Comparison of ENCODE assay signal across 8 cellular contexts in genomic region chr4:24770111-24770584, GRCh38. TPM values are rescaled to one million over a fixed set of nuclear protein-coding genes. Genes with fewer than 3 reads are reported as not detected.
DNase-seq lines count a peak whose midpoint lies in the region; ATAC-seq and TF ChIP-seq lines count a peak whose summit lies in the region.

No MANE protein-coding gene starts in this region.

- H3K9me3 Mint-ChIP-seq in Calu3 (ENCODE audit: low read depth, unreplicated experiment) (no peaks in the 10 kb centered on the region), CD14-positive monocyte (peaks cover 0 to 6% (median 0%) of the 10 kb centered on the region in 7 donors)
- peaks cover 15% of the 10 kb centered on the region for H3K9me3 Mint-ChIP-seq in stimulated activated naive CD8-positive, alpha-beta T cell treated with anti-CD3 and anti-CD28 coated beads, Interleukin-15, Interleukin-2, amounts not matched to agents 100 ng/mL and 50 ng/mL, for 24 hours
- H3K9me3 Mint-ChIP-seq in activated T-helper 2 cell treated with anti-CD3 and anti-CD28 coated beads, Interferon-gamma antibody, Interleukin-2, Interleukin-4, amounts not matched to agents 10 μg/mL and 5 μg/mL and 100 μg/mL, durations not matched to agents 14 hours and 24 hours and 36 hours: no peaks in the 10 kb centered on the region

- H3K36me3 Mint-ChIP-seq in Calu3 (ENCODE audit: insufficient read depth, unreplicated experiment) (peaks cover 5% of the 10 kb centered on the region), CD14-positive monocyte (no peaks in the 10 kb centered on the region)
- no peaks in the 10 kb centered on the region for H3K36me3 Mint-ChIP-seq in stimulated activated naive CD8-positive, alpha-beta T cell treated with anti-CD3 and anti-CD28 coated beads, Interleukin-15, Interleukin-2, amounts not matched to agents 100 ng/mL and 50 ng/mL, for 24 hours (ENCODE audit: low read depth)
- no peaks in the 10 kb centered on the region for H3K36me3 Mint-ChIP-seq in activated T-helper 2 cell treated with anti-CD3 and anti-CD28 coated beads, Interferon-gamma antibody, Interleukin-2, Interleukin-4, amounts not matched to agents 10 μg/mL and 5 μg/mL and 100 μg/mL, durations not matched to agents 14 hours and 24 hours and 36 hours (ENCODE audit: low read depth)

- H3K27ac Mint-ChIP-seq in Calu3 (ENCODE audit: unreplicated experiment) (peak overlapping the region; percentile 88), CD14-positive monocyte (no peak overlapping the region)
- peak overlapping the region; percentile 55 for H3K27ac Mint-ChIP-seq in stimulated activated naive CD8-positive, alpha-beta T cell treated with anti-CD3 and anti-CD28 coated beads, Interleukin-15, Interleukin-2, amounts not matched to agents 100 ng/mL and 50 ng/mL, for 24 hours
- H3K27ac Mint-ChIP-seq in activated T-helper 2 cell treated with anti-CD3 and anti-CD28 coated beads, Interferon-gamma antibody, Interleukin-2, Interleukin-4, amounts not matched to agents 10 μg/mL and 5 μg/mL and 100 μg/mL, durations not matched to agents 14 hours and 24 hours and 36 hours: no peak overlapping the region

- CTCF ChIA-PET in Calu3 (lab: Charles Lee): interaction anchor here (0.8 to 1.3 kb wide), 3 partner anchors 15 to 23 kb away, joined by 3 read pairs; no protein-coding TSS in a partner anchor

- in situ Hi-C loops in astrocyte of the cerebellum (cut with HindIII; ENCODE audit: low sequenced_read_pairs): loop anchor here (5.0 kb wide), 1 partner anchor 72 kb away; no protein-coding TSS in a partner anchor

- TF ChIP-seq CTCF in Calu3 (IDR thresholded peaks at IDR 0.05; ENCODE audit: unreplicated experiment) (no peak), astrocyte of the cerebellum (IDR thresholded peaks at IDR 0.05; ENCODE audit: low read depth, low read length, missing control alignments) (no peak), CD14-positive monocyte (IDR thresholded peaks at IDR 0.05) (no peak)

- H3K4me3 ChIP-seq in astrocyte of the cerebellum (ENCODE audit: low read depth, low read length): no peak overlapping the region

- DNase-seq in Calu3: peak; percentile 53
- peak; percentile 86 for DNase-seq in astrocyte of the cerebellum (ENCODE audit: low read depth)
- DNase-seq in CD14-positive monocyte (ENCODE audit: low spot score): no peak
- no peak for DNase-seq in activated T-helper 2 cell treated with anti-CD3 and anti-CD28 coated beads, Interferon-gamma antibody, Interleukin-2, Interleukin-4, amounts not matched to agents 10 μg/mL and 5 μg/mL and 100 μg/mL, durations not matched to agents 14 hours and 24 hours and 36 hours (ENCODE audit: low spot score)
- no peak for DNase-seq in AML-193 (lab: John Stamatoyannopoulos, UW)

- H3K4me3 Mint-ChIP-seq in Calu3 (ENCODE audit: low read depth, unreplicated experiment): no peak overlapping the region
- H3K4me3 Mint-ChIP-seq in stimulated activated naive CD8-positive, alpha-beta T cell treated with anti-CD3 and anti-CD28 coated beads, Interleukin-15, Interleukin-2, amounts not matched to agents 100 ng/mL and 50 ng/mL, for 24 hours: no peak overlapping the region
- H3K4me3 Mint-ChIP-seq in CD14-positive monocyte: no peak overlapping the region
- no peak overlapping the region for H3K4me3 Mint-ChIP-seq in activated T-helper 2 cell treated with anti-CD3 and anti-CD28 coated beads, Interferon-gamma antibody, Interleukin-2, Interleukin-4, amounts not matched to agents 10 μg/mL and 5 μg/mL and 100 μg/mL, durations not matched to agents 14 hours and 24 hours and 36 hours (ENCODE audit: low read depth)

- ATAC-seq in GM19468 (IDR thresholded peaks at IDR 0.05; ENCODE audit: extremely low read depth, unreplicated experiment) (peak; percentile 63), HG03442 (IDR thresholded peaks at IDR 0.05; ENCODE audit: unreplicated experiment) (peak; percentile 70)

- intact Hi-C loops in Calu3 (cut with micrococcal nuclease; ENCODE audit: unreplicated experiment): no loop called here
- intact Hi-C loops in CD14-positive monocyte (cut with micrococcal nuclease): no loop called here
- intact Hi-C loops in activated T-helper 2 cell treated with anti-CD3 and anti-CD28 coated beads, Interferon-gamma antibody, Interleukin-2, Interleukin-4, amounts not matched to agents 10 μg/mL and 5 μg/mL and 100 μg/mL, durations not matched to agents 14 hours and 24 hours and 36 hours (cut with micrococcal nuclease): no loop called here

- H3K27me3 Mint-ChIP-seq in Calu3 (ENCODE audit: unreplicated experiment) (no peaks in the 10 kb centered on the region), CD14-positive monocyte (ENCODE audit: low read depth in 3 of 3) (peaks cover 2 to 3% (median 2%) of the 10 kb centered on the region in 3 donors)
- no peaks in the 10 kb centered on the region for H3K27me3 Mint-ChIP-seq in stimulated activated naive CD8-positive, alpha-beta T cell treated with anti-CD3 and anti-CD28 coated beads, Interleukin-15, Interleukin-2, amounts not matched to agents 100 ng/mL and 50 ng/mL, for 24 hours
- H3K27me3 Mint-ChIP-seq in activated T-helper 2 cell treated with anti-CD3 and anti-CD28 coated beads, Interferon-gamma antibody, Interleukin-2, Interleukin-4, amounts not matched to agents 10 μg/mL and 5 μg/mL and 100 μg/mL, durations not matched to agents 14 hours and 24 hours and 36 hours (ENCODE audit: low read depth): no peaks in the 10 kb centered on the region

- BruUV-seq in Calu3 (replicated peaks; lab: Mats Ljungman, UMichigan): no TSS peak

- H3K4me1 Mint-ChIP-seq in Calu3 (ENCODE audit: low read depth, unreplicated experiment): peaks cover 25% of the 10 kb centered on the region
- peaks cover 3% of the 10 kb centered on the region for H3K4me1 Mint-ChIP-seq in stimulated activated naive CD8-positive, alpha-beta T cell treated with anti-CD3 and anti-CD28 coated beads, Interleukin-15, Interleukin-2, amounts not matched to agents 100 ng/mL and 50 ng/mL, for 24 hours (ENCODE audit: low read depth)
- H3K4me1 Mint-ChIP-seq in CD14-positive monocyte: peaks cover 9% of the 10 kb centered on the region
- peaks cover 10% of the 10 kb centered on the region for H3K4me1 Mint-ChIP-seq in activated T-helper 2 cell treated with anti-CD3 and anti-CD28 coated beads, Interferon-gamma antibody, Interleukin-2, Interleukin-4, amounts not matched to agents 10 μg/mL and 5 μg/mL and 100 μg/mL, durations not matched to agents 14 hours and 24 hours and 36 hours (ENCODE audit: low read depth)

RNA-seq across cellular contexts. Expression of gene SOD3, which starts 25.2 kb away (rescaled TPM):
- 26.2 and 33.7 TPM in 2 replicates for total RNA-seq in Calu3 (2022)
- polyA plus RNA-seq in CD14-positive monocyte: not detected
- not detected in 2 replicates for total RNA-seq in activated T-helper 2 cell treated with anti-CD3 and anti-CD28 coated beads, Interferon-gamma antibody, Interleukin-2, Interleukin-4, amounts not matched to agents 10 μg/mL and 5 μg/mL and 100 μg/mL, durations not matched to agents 14 hours and 24 hours and 36 hours

Comparison
In these comparisons a context has a peak if more than half of its experiments do, and no peak if none do; other contexts are left out.
1. DNase-seq: peak in Calu3 (single experiment) and astrocyte of the cerebellum (single experiment); none in CD14-positive monocyte (single experiment), activated T-helper 2 cell treated with anti-CD3 and anti-CD28 coated beads, Interferon-gamma antibody, Interleukin-2, Interleukin-4, amounts not matched to agents 10 μg/mL and 5 μg/mL and 100 μg/mL, durations not matched to agents 14 hours and 24 hours and 36 hours (single experiment) and AML-193 (0 of 2).
2. H3K27ac Mint-ChIP-seq: peak in Calu3 (single experiment) and stimulated activated naive CD8-positive, alpha-beta T cell treated with anti-CD3 and anti-CD28 coated beads, Interleukin-15, Interleukin-2, amounts not matched to agents 100 ng/mL and 50 ng/mL, for 24 hours (single experiment); none in CD14-positive monocyte (0 of 7) and activated T-helper 2 cell treated with anti-CD3 and anti-CD28 coated beads, Interferon-gamma antibody, Interleukin-2, Interleukin-4, amounts not matched to agents 10 μg/mL and 5 μg/mL and 100 μg/mL, durations not matched to agents 14 hours and 24 hours and 36 hours (single experiment).
3. RNA of gene SOD3, which starts 25.2 kb away (total RNA-seq): 26.2 to 33.7 TPM in Calu3; not detected in activated T-helper 2 cell treated with anti-CD3 and anti-CD28 coated beads, Interferon-gamma antibody, Interleukin-2, Interleukin-4, amounts not matched to agents 10 μg/mL and 5 μg/mL and 100 μg/mL, durations not matched to agents 14 hours and 24 hours and 36 hours; every median in the first group is over 10 times any median in the second.